In the genomic region with DNA sequence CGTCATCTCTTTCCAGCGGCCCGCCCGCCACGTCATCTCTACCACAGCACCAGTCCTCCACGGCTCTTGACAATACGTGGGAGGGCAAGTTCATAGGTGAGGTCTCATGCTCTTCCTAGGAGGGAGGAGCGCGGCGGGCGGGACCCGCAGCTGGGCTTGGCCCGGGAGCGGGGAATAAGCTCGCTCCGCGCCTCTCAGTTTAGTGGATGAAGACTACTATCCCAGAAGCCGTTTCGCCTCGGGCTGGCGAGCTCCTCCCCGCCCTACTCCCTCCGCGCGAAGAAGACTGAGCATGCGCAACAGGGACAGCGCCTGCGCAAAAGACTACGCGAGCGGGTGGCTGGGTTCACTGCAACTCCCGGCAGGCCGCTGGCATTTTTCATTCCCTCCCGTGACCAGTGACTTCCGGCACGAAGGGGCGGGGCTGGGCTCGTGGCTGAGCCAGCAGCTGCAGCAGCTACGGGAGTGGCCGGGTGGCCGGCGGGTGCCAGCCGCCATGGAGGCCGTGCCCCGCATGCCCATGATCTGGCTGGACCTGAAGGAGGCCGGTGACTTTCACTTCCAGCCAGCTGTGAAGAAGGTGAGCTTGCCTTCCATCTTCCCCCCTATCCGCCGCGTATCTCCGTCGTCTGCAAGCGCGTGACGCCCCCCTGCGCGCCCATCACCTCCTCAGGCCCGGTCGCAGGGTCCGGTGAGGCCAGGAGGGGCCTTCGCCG, we compare ENCODE assay signal across 8 cellular contexts. TPM values are rescaled to one million over a fixed set of nuclear protein-coding genes. Genes with fewer than 3 reads are reported as not detected.
DNase-seq lines count a peak whose midpoint lies in the region; ATAC-seq and TF ChIP-seq lines count a peak whose summit lies in the region.

A gene with protein sequence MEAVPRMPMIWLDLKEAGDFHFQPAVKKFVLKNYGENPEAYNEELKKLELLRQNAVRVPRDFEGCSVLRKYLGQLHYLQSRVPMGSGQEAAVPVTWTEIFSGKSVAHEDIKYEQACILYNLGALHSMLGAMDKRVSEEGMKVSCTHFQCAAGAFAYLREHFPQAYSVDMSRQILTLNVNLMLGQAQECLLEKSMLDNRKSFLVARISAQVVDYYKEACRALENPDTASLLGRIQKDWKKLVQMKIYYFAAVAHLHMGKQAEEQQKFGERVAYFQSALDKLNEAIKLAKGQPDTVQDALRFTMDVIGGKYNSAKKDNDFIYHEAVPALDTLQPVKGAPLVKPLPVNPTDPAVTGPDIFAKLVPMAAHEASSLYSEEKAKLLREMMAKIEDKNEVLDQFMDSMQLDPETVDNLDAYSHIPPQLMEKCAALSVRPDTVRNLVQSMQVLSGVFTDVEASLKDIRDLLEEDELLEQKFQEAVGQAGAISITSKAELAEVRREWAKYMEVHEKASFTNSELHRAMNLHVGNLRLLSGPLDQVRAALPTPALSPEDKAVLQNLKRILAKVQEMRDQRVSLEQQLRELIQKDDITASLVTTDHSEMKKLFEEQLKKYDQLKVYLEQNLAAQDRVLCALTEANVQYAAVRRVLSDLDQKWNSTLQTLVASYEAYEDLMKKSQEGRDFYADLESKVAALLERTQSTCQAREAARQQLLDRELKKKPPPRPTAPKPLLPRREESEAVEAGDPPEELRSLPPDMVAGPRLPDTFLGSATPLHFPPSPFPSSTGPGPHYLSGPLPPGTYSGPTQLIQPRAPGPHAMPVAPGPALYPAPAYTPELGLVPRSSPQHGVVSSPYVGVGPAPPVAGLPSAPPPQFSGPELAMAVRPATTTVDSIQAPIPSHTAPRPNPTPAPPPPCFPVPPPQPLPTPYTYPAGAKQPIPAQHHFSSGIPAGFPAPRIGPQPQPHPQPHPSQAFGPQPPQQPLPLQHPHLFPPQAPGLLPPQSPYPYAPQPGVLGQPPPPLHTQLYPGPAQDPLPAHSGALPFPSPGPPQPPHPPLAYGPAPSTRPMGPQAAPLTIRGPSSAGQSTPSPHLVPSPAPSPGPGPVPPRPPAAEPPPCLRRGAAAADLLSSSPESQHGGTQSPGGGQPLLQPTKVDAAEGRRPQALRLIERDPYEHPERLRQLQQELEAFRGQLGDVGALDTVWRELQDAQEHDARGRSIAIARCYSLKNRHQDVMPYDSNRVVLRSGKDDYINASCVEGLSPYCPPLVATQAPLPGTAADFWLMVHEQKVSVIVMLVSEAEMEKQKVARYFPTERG (N-terminal part only) (plus strand): TSS at position 421 of the 716 bp plus-strand sequence. CDS start 76 bp downstream, at position 497.

- H3K9ac ChIP-seq in adipocyte (ENCODE audit: low read length) (peak within 1 kb of the TSS; percentile 99), parathyroid adenoma (peak within 1 kb of the TSS; percentile 87)

- H3K27ac ChIP-seq in parathyroid adenoma (peak within 1 kb of the TSS; percentile 94), tibial nerve (peak within 1 kb of the TSS; percentile 81 to 100 (median 92))

- H3K79me2 ChIP-seq in parathyroid adenoma = peaks cover 17% of the 10 kb centered on the region

- peak within 1 kb of the TSS; percentile 93 for H3K4me2 ChIP-seq in parathyroid adenoma (ENCODE audit: low read length)

- peak within 1 kb of the TSS; percentile 90 for H2AFZ ChIP-seq in parathyroid adenoma

- peak; percentile 87 for ATAC-seq in HG02798 (IDR thresholded peaks at IDR 0.05; ENCODE audit: poor library complexity, unreplicated experiment)
- peak; percentile 96 for ATAC-seq in Right ventricle myocardium superior (ENCODE audit: poor library complexity)

- no peaks in the 10 kb centered on the region for H3K27me3 ChIP-seq in adipocyte (replicated peaks; ENCODE audit: control insufficient read depth, insufficient read depth, low read length)
- H3K27me3 ChIP-seq in parathyroid adenoma (ENCODE audit: control insufficient read depth, insufficient read depth, low read length) = no peaks in the 10 kb centered on the region
- no peaks in the 10 kb centered on the region for H3K27me3 ChIP-seq in tibial nerve

- H3K9me3 ChIP-seq in adipocyte (ENCODE audit: control insufficient read depth, low read length) (no peaks in the 10 kb centered on the region), parathyroid adenoma (ENCODE audit: control insufficient read depth, low read length) (no peaks in the 10 kb centered on the region), tibial nerve (no peaks in the 10 kb centered on the region)

- peaks cover 15% of the 10 kb centered on the region for H3K4me1 ChIP-seq in adipocyte (ENCODE audit: control insufficient read depth, insufficient read depth, low read length)
- peaks cover 20% of the 10 kb centered on the region for H3K4me1 ChIP-seq in parathyroid adenoma
- H3K4me1 ChIP-seq in tibial nerve = peaks cover 0 to 54% (median 15%) of the 10 kb centered on the region in 4 donors

- peak; percentile 89 for DNase-seq in NCI-H1436 (lab: John Stamatoyannopoulos, UW)
- peak; percentile 98 for DNase-seq in T follicular helper cell (ENCODE audit: low read depth)
- peak; percentile 100 for DNase-seq in adipocyte (ENCODE audit: low read depth)
- peak; percentile 99 for DNase-seq in Right ventricle myocardium superior
- peak; percentile 96 to 97 for DNase-seq in tibial nerve (ENCODE audit: low spot score in 2 of 2)

- 0 to 1% methylated on average over 39 to 54 of the region's 61 CpGs for WGBS in tibial nerve, 2 donors

- H3K4me3 ChIP-seq in GM12875 (ENCODE audit: low read depth, low read length) (peak within 1 kb of the TSS; percentile 96), adipocyte (ENCODE audit: low read length) (peak within 1 kb of the TSS; percentile 98), parathyroid adenoma (ENCODE audit: low read depth, low read length) (peak within 1 kb of the TSS; percentile 93), tibial nerve (peak within 1 kb of the TSS; percentile 66 to 93 (median 78))

- TF ChIP-seq POLR2A in tibial nerve (IDR thresholded peaks at IDR 0.05) = peak; percentile 69 to 87

- intact Hi-C loops in Right ventricle myocardium superior (cut with DNase I) = no loop called here

- peak; percentile 96 to 98 for TF ChIP-seq EP300 in tibial nerve (IDR thresholded peaks at IDR 0.05)

- TF ChIP-seq CTCF in GM12875 (IDR thresholded peaks at IDR 0.05; ENCODE audit: borderline replicate concordance, insufficient read depth, low read depth, low read length) = no peak
- TF ChIP-seq CTCF in parathyroid adenoma (IDR thresholded peaks at IDR 0.05) = no peak
- TF ChIP-seq CTCF in tibial nerve (IDR thresholded peaks at IDR 0.05) = peak in 1 of 5 experiments; percentile 17

- H3K36me3 ChIP-seq in adipocyte (ENCODE audit: control insufficient read depth, insufficient read depth, low read length, severe bottlenecking) (peaks cover 3% of the 10 kb centered on the region), parathyroid adenoma (ENCODE audit: control insufficient read depth, insufficient read depth, low read length) (no peaks in the 10 kb centered on the region), tibial nerve (peaks cover 0 to 9% (median 0%) of the 10 kb centered on the region in 3 donors)

RNA-seq across cellular contexts. Expression of the gene that starts here (rescaled TPM):
- 19.0 TPM for total RNA-seq in Right ventricle myocardium superior
- 100 to 1,000 TPM in 2 of 4 donors, 10 to 100 TPM in 2; 30.8 to 277 (median 90.7) TPM for total RNA-seq in tibial nerve

Comparison
In these comparisons a context has a peak if more than half of its experiments do, and no peak if none do; other contexts are left out.
1. Peak in every context shown above with its lines: DNase-seq, ATAC-seq, H3K4me3 ChIP-seq and H3K27ac ChIP-seq.